ENCODE assay signal across 8 cellular contexts in genomic region chr1:61426884-61427283, GRCh38.
"Had no signal": no experiment of that assay in that cellular context is flagged by ENCODE, and none has a peak within 500 bp of the region (broad histone marks: within the 10 kb centered on the region; RNA-seq: fewer than 3 reads in every experiment).

No MANE protein-coding gene starts in this region.

- DNase-seq: activated CD4-positive, alpha-beta T cell treated with anti-CD3 and anti-CD28 coated beads, Interleukin-2, amount 50 U/mL, for 1 hour; activated CD8-positive, alpha-beta memory T cell treated with anti-CD3 and anti-CD28 coated beads for 24 hours; activated naive CD4-positive, alpha-beta T cell treated with anti-CD3 and anti-CD28 coated beads, Interleukin-2, amount 10 ng/mL, durations not matched to agents 7 days and 5 days; endodermal cell; naive thymus-derived CD8-positive, alpha-beta T cell; right lobe of liver; stimulated activated CD4-positive, alpha-beta T cell treated with anti-CD3 and anti-CD28 coated beads, Interleukin-12 subunit alpha, Interleukin-12 subunit beta, amount 100 ng/mL, for 4 hours; stimulated activated CD4-positive, alpha-beta T cell treated with anti-CD3 and anti-CD28 coated beads, Interleukin-2, amount 100 ng/mL, for 24 hours had no signal

- ATAC-seq: naive thymus-derived CD8-positive, alpha-beta T cell had no signal
